ENCODE assay signal across 1 cellular context in genomic region chr5:179324316-179324715, GRCh38. TPM values are rescaled to one million over a fixed set of nuclear protein-coding genes. Genes with fewer than 3 reads are reported as not detected.
"Had no signal": no experiment of that assay in that cellular context is flagged by ENCODE, and none has a peak within 500 bp of the region (broad histone marks: within the 10 kb centered on the region; RNA-seq: fewer than 3 reads in every experiment).

No MANE protein-coding gene starts in this region.

RNA-seq across cellular contexts. Expression of gene ADAMTS2, which starts 20.9 kb away (rescaled TPM):
- total RNA-seq: naive thymus-derived CD4-positive, alpha-beta T cell had no signal
- polyA plus RNA-seq: naive thymus-derived CD4-positive, alpha-beta T cell had no signal
